In the genomic region with DNA sequence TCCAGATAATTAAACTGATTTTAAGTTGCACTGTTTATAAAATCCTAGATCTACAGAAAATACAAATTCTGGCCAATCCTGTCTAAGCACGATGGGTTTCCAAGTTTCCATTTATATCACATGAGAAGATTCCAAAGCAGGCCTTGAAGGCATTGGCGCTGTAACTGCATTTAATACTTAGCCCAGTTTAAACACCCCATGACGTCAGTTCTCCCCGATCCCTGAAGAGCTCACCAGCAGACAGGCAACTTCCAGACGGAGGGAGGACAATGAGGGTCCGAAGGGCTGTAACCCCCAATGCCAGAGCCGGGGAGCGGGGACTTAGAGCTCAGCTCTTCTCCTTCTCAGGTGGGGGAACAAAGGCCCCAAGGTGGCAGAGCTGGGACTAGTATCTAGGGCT, we compare ENCODE assay signal across 1 cellular context.
TF ChIP-seq lines count a peak whose summit lies in the region.

No MANE protein-coding gene starts in this region.

TF ChIP-seq in liver, 16 proteins besides CTCF, POLR2A, EP300 and RAD21 (continued from another document):
- TF ChIP-seq REST (IDR thresholded peaks at IDR 0.05) = no peak
- no peak for TF ChIP-seq TAF1 (conservative IDR thresholded peaks at IDR 0.05)
- TF ChIP-seq RXRA (IDR thresholded peaks at IDR 0.05) = no peak
- no peak for TF ChIP-seq NR2F2 (IDR thresholded peaks at IDR 0.05)
- no peak for TF ChIP-seq SP1 (IDR thresholded peaks at IDR 0.05)
- no peak for TF ChIP-seq FOXA2 (IDR thresholded peaks at IDR 0.05)
- no peak for TF ChIP-seq HNF4A (conservative IDR thresholded peaks at IDR 0.05)
- no peak for TF ChIP-seq ATF3 (IDR thresholded peaks at IDR 0.05)
- TF ChIP-seq MAX (IDR thresholded peaks at IDR 0.05) = no peak
- no peak for TF ChIP-seq HNF4G (IDR thresholded peaks at IDR 0.05)
- TF ChIP-seq GABPA (IDR thresholded peaks at IDR 0.05 in 1 of 2, conservative IDR thresholded peaks at IDR 0.05 in 1 of 2) = no peak
- no peak for TF ChIP-seq EGR1 (IDR thresholded peaks at IDR 0.05; ENCODE audit: low read depth in 2 of 2)
- no peak for TF ChIP-seq ZBTB33 (IDR thresholded peaks at IDR 0.05)
